1 cellular context compared by ENCODE assay signal in the genomic region with DNA sequence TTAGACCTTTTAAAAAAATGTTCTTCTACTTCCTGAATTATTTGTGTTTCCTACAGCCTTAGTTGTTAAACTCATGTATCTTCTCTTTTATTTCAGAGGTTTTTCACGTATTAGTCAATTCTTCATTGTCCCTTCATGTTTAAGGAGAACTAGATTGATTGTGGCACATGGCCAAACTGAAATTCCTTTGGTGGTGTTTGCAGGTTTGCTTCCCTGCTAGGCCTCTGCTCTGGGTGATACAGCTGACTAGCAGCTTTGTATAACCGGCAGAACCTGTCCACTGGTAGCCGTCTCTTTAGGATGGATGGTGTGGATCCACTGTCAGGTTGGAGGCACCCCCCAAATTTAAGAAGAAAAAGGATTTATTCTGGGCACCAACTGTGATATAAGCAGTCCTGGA.
TF ChIP-seq lines count a peak whose summit lies in the region.

No MANE protein-coding gene starts in this region.

TF ChIP-seq in IMR-90, 13 proteins besides CTCF, POLR2A, EP300 and RAD21 (continued from another document):
- TF ChIP-seq RFX5 (IDR thresholded peaks at IDR 0.05; ENCODE audit: low read depth, low read length) (no peak), ELK1 (IDR thresholded peaks at IDR 0.05; ENCODE audit: borderline replicate concordance, low read depth, low read length) (no peak), MAFK (IDR thresholded peaks at IDR 0.05; ENCODE audit: low read depth, low read length) (no peak)
